In genomic region chr1:111736548-111737215, GRCh38 we compare ENCODE assay signal across 10 cellular contexts. TPM values are rescaled to one million over a fixed set of nuclear protein-coding genes. Genes with fewer than 3 reads are reported as not detected.
DNase-seq lines count a peak whose midpoint lies in the region.
"Had no signal": no experiment of that assay in that cellular context is flagged by ENCODE, and none has a peak within 500 bp of the region (broad histone marks: within the 10 kb centered on the region; RNA-seq: fewer than 3 reads in every experiment).

No MANE protein-coding gene starts in this region.

- peaks cover 10% of the 10 kb centered on the region for H3K4me1 ChIP-seq in mesendoderm (ENCODE audit: control insufficient read depth, low read depth, low read length)

- H3K36me3 ChIP-seq in mesendoderm (ENCODE audit: control insufficient read depth, insufficient read depth, low read length): no peaks in the 10 kb centered on the region
- H3K36me3 ChIP-seq: Peyer's patch had no signal

- peaks cover 3% of the 10 kb centered on the region for H3K79me1 ChIP-seq in mesendoderm (ENCODE audit: low read length)

- no peak overlapping the region for H2AK5ac ChIP-seq in mesendoderm (ENCODE audit: low read length)

- H3K4me3 Mint-ChIP-seq in activated naive CD8-positive, alpha-beta T cell treated with anti-CD3 and anti-CD28 coated beads for 36 hours: no peak overlapping the region

- H4K8ac ChIP-seq in mesendoderm (ENCODE audit: low read depth, low read length): no peak overlapping the region

- intact Hi-C loops in head of caudate nucleus (cut with DNase I): no loop called here

- no peak overlapping the region for H3K56ac ChIP-seq in mesendoderm (ENCODE audit: low read length)

- no peak overlapping the region for H3K4ac ChIP-seq in mesendoderm (ENCODE audit: low read depth, low read length)

- no peak overlapping the region for H3K27ac Mint-ChIP-seq in activated naive CD8-positive, alpha-beta T cell treated with anti-CD3 and anti-CD28 coated beads for 36 hours

- no peak overlapping the region for H3K4me3 ChIP-seq in mesendoderm (ENCODE audit: low read length)
- H3K4me3 ChIP-seq: Peyer's patch had no signal

- H3K79me2 ChIP-seq in mesendoderm (ENCODE audit: control insufficient read depth, insufficient read depth, low read length): no peaks in the 10 kb centered on the region

- H4K5ac ChIP-seq in mesendoderm (ENCODE audit: low read length): no peak overlapping the region

- no peak overlapping the region for H3K18ac ChIP-seq in mesendoderm (ENCODE audit: low read length)

- H3K27ac ChIP-seq in mesendoderm (ENCODE audit: low read depth, low read length): no peak overlapping the region

- no peaks in the 10 kb centered on the region for H3K27me3 ChIP-seq in mesendoderm (ENCODE audit: insufficient read depth, low read length, poor library complexity)
- H3K27me3 ChIP-seq: Peyer's patch had no signal

- no peaks in the 10 kb centered on the region for H3K36me3 Mint-ChIP-seq in activated naive CD8-positive, alpha-beta T cell treated with anti-CD3 and anti-CD28 coated beads for 36 hours

- H3K27me3 Mint-ChIP-seq in activated naive CD8-positive, alpha-beta T cell treated with anti-CD3 and anti-CD28 coated beads for 36 hours: peaks cover 38% of the 10 kb centered on the region

- DNase-seq in EL (peak; percentile 48), NCI-H2196 treated with DMSO at 0.1 percent for 48 hours (lab: John Stamatoyannopoulos, UW; ENCODE audit: unreplicated experiment) (peak; percentile 36), head of caudate nucleus (peak; percentile 50 to 95 (median 85)), putamen (ENCODE audit: low spot score) (peak; percentile 84), mesendoderm (no peak)
- no peak for DNase-seq in stimulated activated CD4-positive, alpha-beta T cell treated with anti-CD3 and anti-CD28 coated beads, Interleukin-1b, Interleukin-23, amount 100 ng/mL, for 48 hours
- DNase-seq in effector CD4-positive, alpha-beta T cell: no peak
- DNase-seq in activated naive CD8-positive, alpha-beta T cell treated with anti-CD3 and anti-CD28 coated beads for 36 hours: no peak

- WGBS in mesendoderm (ENCODE audit: extremely low coverage, insufficient coverage, low lambda C conversion rate): no CpG with 5 or more reads among the region's 4 CpGs

- no peak overlapping the region for H2BK15ac ChIP-seq in mesendoderm (replicated peaks; ENCODE audit: low read depth)

- no peak overlapping the region for H2BK5ac ChIP-seq in mesendoderm (ENCODE audit: low read length)

- peaks cover 18% of the 10 kb centered on the region for H3K4me1 Mint-ChIP-seq in activated naive CD8-positive, alpha-beta T cell treated with anti-CD3 and anti-CD28 coated beads for 36 hours

- no peak overlapping the region for H2BK120ac ChIP-seq in mesendoderm (ENCODE audit: low read depth, low read length)

- H3K9ac ChIP-seq in mesendoderm (ENCODE audit: low read length): no peak overlapping the region

- H3K23ac ChIP-seq in mesendoderm (ENCODE audit: low read length): no peak overlapping the region

- H3K9me3 Mint-ChIP-seq in activated naive CD8-positive, alpha-beta T cell treated with anti-CD3 and anti-CD28 coated beads for 36 hours: no peaks in the 10 kb centered on the region
- H3K9me3 Mint-ChIP-seq: nephron had no signal

- H3K4me2 ChIP-seq in mesendoderm (ENCODE audit: low read length): no peak overlapping the region

RNA-seq across cellular contexts. Expression of gene INKA2, which starts 2.5 kb away (rescaled TPM):
- polyA plus RNA-seq in mesendoderm (2013, experiment 1 of 2): 0.70 TPM
- polyA plus RNA-seq in mesendoderm (2013, experiment 2 of 2): 0.92 TPM
- under 1 TPM; 0.56 to 0.84 TPM for total RNA-seq in activated naive CD8-positive, alpha-beta T cell treated with anti-CD3 and anti-CD28 coated beads for 36 hours

RNA-seq across cellular contexts. Expression of gene DDX20, which starts 19.0 kb away (rescaled TPM):
- 19.7 TPM for polyA plus RNA-seq in mesendoderm (2013, experiment 1 of 2)
- polyA plus RNA-seq in mesendoderm (2013, experiment 2 of 2): 20.0 TPM
- total RNA-seq in activated naive CD8-positive, alpha-beta T cell treated with anti-CD3 and anti-CD28 coated beads for 36 hours: 10 to 100 TPM; 21.5 to 21.8 TPM

Comparison
In these comparisons a context has a peak if more than half of its experiments do, and no peak if none do; other contexts are left out.
1. DNase-seq: peak in EL (single experiment), NCI-H2196 treated with DMSO at 0.1 percent for 48 hours (single experiment), head of caudate nucleus (42 of 42) and putamen (single experiment); none in stimulated activated CD4-positive, alpha-beta T cell treated with anti-CD3 and anti-CD28 coated beads, Interleukin-1b, Interleukin-23, amount 100 ng/mL, for 48 hours (single experiment), effector CD4-positive, alpha-beta T cell (single experiment), mesendoderm (single experiment) and activated naive CD8-positive, alpha-beta T cell treated with anti-CD3 and anti-CD28 coated beads for 36 hours (single experiment).